In the genomic region with DNA sequence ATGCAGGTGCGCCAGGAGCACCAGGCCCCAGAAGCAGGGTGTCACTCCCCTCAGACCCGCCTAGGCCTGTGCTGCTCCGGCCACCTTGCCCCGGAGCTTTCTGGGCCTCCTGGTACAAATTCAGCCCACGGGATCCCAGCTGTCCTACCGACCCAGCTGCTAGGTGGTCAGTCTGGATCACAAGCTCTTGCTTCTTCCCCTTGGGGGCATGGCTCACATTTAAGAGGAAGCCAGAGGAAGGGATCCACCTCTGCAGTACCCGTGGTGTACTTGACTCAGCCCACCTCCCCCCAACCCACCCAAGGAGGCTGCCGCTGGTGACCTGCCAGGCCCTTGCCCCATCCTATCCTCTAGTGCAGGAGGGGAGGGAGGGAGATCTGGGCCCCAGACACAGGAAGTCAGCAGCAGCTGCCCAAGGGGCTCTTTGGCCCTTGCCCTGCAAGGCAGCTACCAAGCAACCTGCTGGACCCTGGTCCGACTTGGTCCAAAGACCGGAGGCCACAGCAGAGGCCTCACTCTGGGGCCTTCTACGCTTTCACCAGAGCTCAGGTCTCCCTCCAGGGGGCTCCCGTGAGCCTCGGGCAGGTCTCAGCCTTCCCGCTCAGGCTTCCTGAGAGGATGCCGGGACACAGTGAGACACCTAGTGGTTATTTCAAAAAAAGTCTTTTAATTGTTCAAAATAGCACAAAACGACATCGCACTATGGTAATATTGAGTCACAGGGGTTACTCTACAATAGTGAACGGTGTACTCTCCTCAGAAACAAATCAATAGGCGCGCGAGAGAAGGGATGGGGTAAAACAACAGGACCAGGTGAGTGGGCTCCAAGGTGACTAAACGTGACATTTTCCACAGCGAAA, we compare ENCODE assay signal across 8 cellular contexts. TPM values are rescaled to one million over a fixed set of nuclear protein-coding genes. Genes with fewer than 3 reads are reported as not detected.
DNase-seq lines count a peak whose midpoint lies in the region; ATAC-seq and TF ChIP-seq lines count a peak whose summit lies in the region.

No MANE protein-coding gene starts in this region.

- peak; percentile 68 for TF ChIP-seq CTCF in GM10248 (IDR thresholded peaks at IDR 0.05; ENCODE audit: control extremely low read depth, extremely low read depth, low read depth, missing control alignments)

- H3K36me3 Mint-ChIP-seq in T-helper 17 cell (ENCODE audit: low read depth), result no peaks in the 10 kb centered on the region

- CTCF ChIA-PET in GM10248 (lab: Yijun Ruan, JAX), result interaction anchor here (0.6 to 10.9 kb wide), 17 partner anchors 9 to 587 kb away, joined by 3 to 187 read pairs (median 4); a partner anchor contains a TSS

- peak overlapping the region; percentile 53 for H3K27ac Mint-ChIP-seq in T-helper 17 cell

- peak; percentile 65 for ATAC-seq in HG02763 (IDR thresholded peaks at IDR 0.05; ENCODE audit: unreplicated experiment)
- ATAC-seq in T-helper 17 cell, result peak; percentile 90
- ATAC-seq in left cardiac atrium, result peak; percentile 59 to 75
- peak; percentile 66 for ATAC-seq in sciatic nerve

- H3K4me3 Mint-ChIP-seq in T-helper 17 cell, result peak overlapping the region; percentile 53

- intact Hi-C loops in left cardiac atrium (cut with DNase I), result no loop called here
- intact Hi-C loops in sciatic nerve (cut with DNase I), result no loop called here

- H3K4me1 Mint-ChIP-seq in T-helper 17 cell, result peaks cover 8% of the 10 kb centered on the region

- DNase-seq in GM10248 (ENCODE audit: extremely low spot score) (peak; percentile 86), NCI-H1694 treated with DMSO at 0.1 percent for 48 hours (lab: John Stamatoyannopoulos, UW) (peak; percentile 76), T-helper 17 cell (peak; percentile 59 to 74 (median 61)), amniotic stem cell (lab: John Stamatoyannopoulos, UW) (peak; percentile 3), left cardiac atrium (peak; percentile 77), sciatic nerve (ENCODE audit: low spot score) (peak; percentile 83), mesenteric fat pad (ENCODE audit: low spot score) (no peak)

- no peaks in the 10 kb centered on the region for H3K9me3 ChIP-seq in T-helper 17 cell (ENCODE audit: control insufficient read depth, low read length, poor library complexity, severe bottlenecking)

- POLR2A ChIA-PET in GM10248 (lab: Yijun Ruan, JAX), result interaction anchor here (0.8 to 1.2 kb wide), 4 partner anchors 8 to 169 kb away, joined by 3 read pairs; no protein-coding TSS in a partner anchor

- H3K27me3 Mint-ChIP-seq in T-helper 17 cell, result no peaks in the 10 kb centered on the region

RNA-seq across cellular contexts. Expression of a gene that starts 2.7 kb away (rescaled TPM):
- total RNA-seq in T-helper 17 cell, result 10 to 100 TPM in 1 of 2 donors, 1 to 10 TPM in 1; 8.8 to 11.5 TPM
- total RNA-seq in left cardiac atrium, result 10 to 100 TPM; 14.7 to 14.8 TPM
- 23.0 TPM for total RNA-seq in sciatic nerve
- total RNA-seq in mesenteric fat pad, result 34.5 TPM

RNA-seq across cellular contexts. Expression of a gene that starts 12.3 kb away (rescaled TPM):
- total RNA-seq in T-helper 17 cell (10 to 100 TPM; 42.8 to 48.5 TPM), left cardiac atrium (10 to 100 TPM; 67.4 to 81.4 TPM), sciatic nerve (73.6 TPM), mesenteric fat pad (118 TPM)

RNA-seq across cellular contexts. Expression of a gene that starts 21.1 kb away (rescaled TPM):
- total RNA-seq in T-helper 17 cell, result 100 to 1,000 TPM; 374 to 404 TPM
- 10 to 100 TPM; 19.3 to 20.4 TPM for total RNA-seq in left cardiac atrium
- 50.7 TPM for total RNA-seq in sciatic nerve
- 43.0 TPM for total RNA-seq in mesenteric fat pad

RNA-seq across cellular contexts. Expression of a gene that starts 24.5 kb away (rescaled TPM):
- total RNA-seq in T-helper 17 cell (10 to 100 TPM; 65.7 to 65.8 TPM), left cardiac atrium (10 to 100 TPM; 30.4 to 35.7 TPM), sciatic nerve (42.2 TPM), mesenteric fat pad (45.3 TPM)

RNA-seq across cellular contexts. Expression of a gene that starts 25.4 kb away (rescaled TPM):
- total RNA-seq in T-helper 17 cell (1 to 10 TPM; 2.4 to 3.0 TPM), left cardiac atrium (1 to 10 TPM; 7.7 to 9.2 TPM), sciatic nerve (10.3 TPM), mesenteric fat pad (8.7 TPM)
